1 cellular context compared by ENCODE assay signal in genomic region chr2:25915944-25916343, GRCh38.
A peak's percentile ranks its signal among the peaks of the same experiment; 100 is the strongest.
TF ChIP-seq lines count a peak whose summit lies in the region.

No MANE protein-coding gene starts in this region.

TF ChIP-seq in HepG2, 621 proteins besides CTCF, POLR2A, EP300 and RAD21:
- TF ChIP-seq NFYB (CRISPR knock-in tag; IDR thresholded peaks at IDR 0.05) (peak; percentile 64), NFYC (CRISPR knock-in tag; IDR thresholded peaks at IDR 0.05) (peak; percentile 64)
TF ChIP-seq in HepG2: peak in this region for 2; not testable (repeated sequence) for 619.
